1 cellular context compared by ENCODE assay signal in the genomic region with DNA sequence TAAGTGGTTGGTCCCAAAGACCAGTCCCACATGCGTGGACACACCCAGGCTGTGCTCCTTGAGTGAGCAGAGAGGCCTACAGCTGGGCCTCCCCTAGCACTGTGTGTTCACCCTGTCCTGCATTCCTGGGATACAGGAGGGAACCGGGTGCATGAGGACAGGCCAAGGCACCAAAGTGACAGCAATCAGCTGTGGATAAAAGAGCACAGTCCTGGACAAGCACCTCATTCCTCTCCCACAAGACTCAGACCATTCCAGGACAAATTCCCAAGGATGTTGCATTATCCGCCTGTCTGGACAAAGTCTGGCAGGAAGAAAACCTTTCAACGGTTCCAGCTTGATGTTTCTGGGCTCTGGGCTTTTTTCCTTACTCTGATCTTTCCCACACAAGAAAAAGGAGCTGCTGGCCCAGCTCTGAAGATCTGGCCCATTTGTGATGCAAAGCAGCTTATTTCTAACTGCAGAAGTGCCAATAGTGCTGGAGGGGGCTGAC.
TF ChIP-seq lines count a peak whose summit lies in the region.

No MANE protein-coding gene starts in this region.

TF ChIP-seq in H1, 55 proteins besides CTCF, POLR2A, EP300 and RAD21:
- TF ChIP-seq, protein P1, sequence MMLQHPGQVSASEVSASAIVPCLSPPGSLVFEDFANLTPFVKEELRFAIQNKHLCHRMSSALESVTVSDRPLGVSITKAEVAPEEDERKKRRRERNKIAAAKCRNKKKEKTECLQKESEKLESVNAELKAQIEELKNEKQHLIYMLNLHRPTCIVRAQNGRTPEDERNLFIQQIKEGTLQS (IDR thresholded peaks at IDR 0.05; ENCODE audit: insufficient read depth, low read depth, low read length): no peak
- TF ChIP-seq HDAC6 (IDR thresholded peaks at IDR 0.05; ENCODE audit: low read depth, low read length): no peak
- no peak for TF ChIP-seq JUND (IDR thresholded peaks at IDR 0.05; ENCODE audit: low read length)
- no peak for TF ChIP-seq TAF7 (optimal IDR thresholded peaks at IDR 0.05; ENCODE audit: borderline replicate concordance, low read depth, low read length)
- TF ChIP-seq RBBP5 (IDR thresholded peaks at IDR 0.05; ENCODE audit: borderline replicate concordance, low read depth, low read length): no peak
- TF ChIP-seq NRF1 (IDR thresholded peaks at IDR 0.05; ENCODE audit: low read depth, low read length): no peak
- no peak for TF ChIP-seq SRF (IDR thresholded peaks at IDR 0.05; ENCODE audit: low read depth, low read length)
- no peak for TF ChIP-seq TCF12 (IDR thresholded peaks at IDR 0.05; ENCODE audit: low read depth, low read length)
- TF ChIP-seq TEAD4 (IDR thresholded peaks at IDR 0.05; ENCODE audit: low read depth, low read length): no peak
- no peak for TF ChIP-seq CREB1 (IDR thresholded peaks at IDR 0.05)
- TF ChIP-seq SAP30 (IDR thresholded peaks at IDR 0.05; ENCODE audit: insufficient read depth, insufficient replicate concordance, low read length): no peak
- TF ChIP-seq, protein P2, sequence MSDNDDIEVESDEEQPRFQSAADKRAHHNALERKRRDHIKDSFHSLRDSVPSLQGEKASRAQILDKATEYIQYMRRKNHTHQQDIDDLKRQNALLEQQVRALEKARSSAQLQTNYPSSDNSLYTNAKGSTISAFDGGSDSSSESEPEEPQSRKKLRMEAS (IDR thresholded peaks at IDR 0.05): no peak
- no peak for TF ChIP-seq TBP (IDR thresholded peaks at IDR 0.05; ENCODE audit: low read depth, low read length)
- no peak for TF ChIP-seq SUZ12 (IDR thresholded peaks at IDR 0.05; ENCODE audit: low read length)
- TF ChIP-seq SIX5 (IDR thresholded peaks at IDR 0.05; ENCODE audit: low read depth, low read length): no peak
- TF ChIP-seq CEBPB (IDR thresholded peaks at IDR 0.05; ENCODE audit: low read depth, low read length): no peak
- TF ChIP-seq GABPA (IDR thresholded peaks at IDR 0.05; ENCODE audit: borderline replicate concordance, insufficient read depth, low read length): no peak
- TF ChIP-seq POLR2AphosphoS5 (IDR thresholded peaks at IDR 0.05; ENCODE audit: low read depth, low read length): no peak
- no peak for TF ChIP-seq KDM5A (IDR thresholded peaks at IDR 0.05; ENCODE audit: low read length)
TF ChIP-seq in H1: peak in this region for 0.
